ENCODE assay signal across 10 cellular contexts in genomic region chr4:85701881-85702321, GRCh38.
DNase-seq lines count a peak whose midpoint lies in the region; ATAC-seq and TF ChIP-seq lines count a peak whose summit lies in the region.
"Had no signal": no experiment of that assay in that cellular context is flagged by ENCODE, and none has a peak within 500 bp of the region (broad histone marks: within the 10 kb centered on the region; RNA-seq: fewer than 3 reads in every experiment).

No MANE protein-coding gene starts in this region.

- no peak overlapping the region for H3K27ac ChIP-seq in colonic mucosa

- no peak overlapping the region for H3K4me3 Mint-ChIP-seq in natural killer cell treated with Interleukin-12 subunit alpha and Interleukin-12 subunit beta and Interleukin-15 and Interleukin-18, amount 100 ng/mL, for 72 hours

- DNase-seq in fibroblast of mammary gland (ENCODE audit: low read depth) (peak; percentile 27), H7 (no peak), colonic mucosa (no peak)
- DNase-seq in natural killer cell treated with Interleukin-12 subunit alpha and Interleukin-12 subunit beta and Interleukin-15 and Interleukin-18, amount 100 ng/mL, for 72 hours (ENCODE audit: low spot score), result no peak
- no peak for DNase-seq in activated CD4-positive, alpha-beta T cell treated with anti-CD3 and anti-CD28 coated beads, Interleukin-2, amount 50 U/mL, for 4 hours
- DNase-seq: EL; stimulated activated CD4-positive, alpha-beta T cell treated with anti-CD3 and anti-CD28 coated beads, Interleukin-12 subunit alpha, Interleukin-12 subunit beta, amount 100 ng/mL, for 4 hours had no signal

- no peak overlapping the region for H3K9ac ChIP-seq in colonic mucosa (ENCODE audit: low read depth in 2 of 2, low read length in 2 of 2)

- intact Hi-C loops in colonic mucosa (cut with DNase I), result no loop called here

- no peaks in the 10 kb centered on the region for H3K4me1 ChIP-seq in colonic mucosa

- H3K27me3 ChIP-seq in H7 (ENCODE audit: control insufficient read depth, insufficient read depth, low read length) (no peaks in the 10 kb centered on the region), colonic mucosa (no peaks in the 10 kb centered on the region)

- H3K4me1 Mint-ChIP-seq in natural killer cell treated with Interleukin-12 subunit alpha and Interleukin-12 subunit beta and Interleukin-15 and Interleukin-18, amount 100 ng/mL, for 72 hours (ENCODE audit: low read depth in 2 of 2), result no peaks in the 10 kb centered on the region

- no peaks in the 10 kb centered on the region for H3K27me3 Mint-ChIP-seq in natural killer cell treated with Interleukin-12 subunit alpha and Interleukin-12 subunit beta and Interleukin-15 and Interleukin-18, amount 100 ng/mL, for 72 hours

- TF ChIP-seq CTCF in fibroblast of mammary gland (conservative IDR thresholded peaks at IDR 0.05; ENCODE audit: control insufficient read depth, insufficient read depth, low read depth, low read length) (no peak), colonic mucosa (IDR thresholded peaks at IDR 0.05) (no peak)

- no peaks in the 10 kb centered on the region for H3K9me3 ChIP-seq in colonic mucosa

- no peak overlapping the region for H3K27ac Mint-ChIP-seq in natural killer cell treated with Interleukin-12 subunit alpha and Interleukin-12 subunit beta and Interleukin-15 and Interleukin-18, amount 100 ng/mL, for 72 hours

- H3K4me3 ChIP-seq in fibroblast of mammary gland (ENCODE audit: control insufficient read depth, low read depth, low read length), result no peak overlapping the region
- no peak overlapping the region for H3K4me3 ChIP-seq in H7 (ENCODE audit: insufficient read depth, low read depth, low read length)
- no peak overlapping the region for H3K4me3 ChIP-seq in colonic mucosa

- peaks cover 8% of the 10 kb centered on the region for H3K36me3 Mint-ChIP-seq in natural killer cell treated with Interleukin-12 subunit alpha and Interleukin-12 subunit beta and Interleukin-15 and Interleukin-18, amount 100 ng/mL, for 72 hours

- ATAC-seq in GM18502 (IDR thresholded peaks at IDR 0.05; ENCODE audit: poor library complexity, unreplicated experiment) (peak; percentile 100), GM21576 (IDR thresholded peaks at IDR 0.05; ENCODE audit: unreplicated experiment) (peak; percentile 98), HG03469 (IDR thresholded peaks at IDR 0.05; ENCODE audit: unreplicated experiment) (peak; percentile 100)
- ATAC-seq in natural killer cell treated with Interleukin-12 subunit alpha and Interleukin-12 subunit beta and Interleukin-15 and Interleukin-18, amount 100 ng/mL, for 72 hours, result no peak

- peaks cover 9% of the 10 kb centered on the region for H3K9me3 Mint-ChIP-seq in natural killer cell treated with Interleukin-12 subunit alpha and Interleukin-12 subunit beta and Interleukin-15 and Interleukin-18, amount 100 ng/mL, for 72 hours

- H3K36me3 ChIP-seq in H7 (replicated peaks; ENCODE audit: control insufficient read depth, insufficient read depth, low read length), result no peaks in the 10 kb centered on the region
- no peaks in the 10 kb centered on the region for H3K36me3 ChIP-seq in colonic mucosa

Comparison
In these comparisons a context has a peak if more than half of its experiments do, and no peak if none do; other contexts are left out.
1. ATAC-seq: peak in GM18502 (single experiment), GM21576 (single experiment) and HG03469 (single experiment); none in natural killer cell treated with Interleukin-12 subunit alpha and Interleukin-12 subunit beta and Interleukin-15 and Interleukin-18, amount 100 ng/mL, for 72 hours (0 of 2).